In genomic region chr14:50333010-50333409, GRCh38 we compare ENCODE assay signal across 12 cellular contexts. TPM values are rescaled to one million over a fixed set of nuclear protein-coding genes. Genes with fewer than 3 reads are reported as not detected.
A peak's percentile ranks its signal among the peaks of the same experiment; 100 is the strongest.
DNase-seq lines count a peak whose midpoint lies in the region; ATAC-seq, FAIRE-seq and TF ChIP-seq lines count a peak whose summit lies in the region.
"Had no signal": no experiment of that assay in that cellular context is flagged by ENCODE, and none has a peak within 500 bp of the region (broad histone marks: within the 10 kb centered on the region; RNA-seq: fewer than 3 reads in every experiment).

No MANE protein-coding gene starts in this region.

- CTCF ChIA-PET in K562 (lab: Yijun Ruan, JAX; ENCODE audit: low intra/inter-chr PET ratio), result no interaction called here
- CTCF ChIA-PET in Calu3 (lab: Charles Lee), result no interaction called here

- H3K27me3 Mint-ChIP-seq in glutamatergic neuron (ENCODE audit: unreplicated experiment), result peaks cover 14% of the 10 kb centered on the region
- H3K27me3 Mint-ChIP-seq in Calu3 (ENCODE audit: unreplicated experiment), result no peaks in the 10 kb centered on the region
- H3K27me3 Mint-ChIP-seq: activated CD4-positive, alpha-beta T cell treated with anti-CD3 and anti-CD28 coated beads for 36 hours had no signal

- no peak overlapping the region for H3K4me3 Mint-ChIP-seq in glutamatergic neuron (ENCODE audit: unreplicated experiment)
- H3K4me3 Mint-ChIP-seq in Calu3 (ENCODE audit: low read depth, unreplicated experiment), result no peak overlapping the region
- H3K4me3 Mint-ChIP-seq: activated CD4-positive, alpha-beta T cell treated with anti-CD3 and anti-CD28 coated beads for 36 hours had no signal

- intact Hi-C loops in K562 (cut with micrococcal nuclease) (no loop called here), Calu3 (cut with micrococcal nuclease; ENCODE audit: unreplicated experiment) (no loop called here)

- H3K4me1 ChIP-seq in K562 (replicated peaks in 1 of 2; ENCODE audit: control insufficient read depth in 2 of 2, insufficient read depth in 2 of 2, low read length in 2 of 2) (peaks cover 0 to 5% of the 10 kb centered on the region in 2 experiments; a peak in 1 of 5 replicates), smooth muscle cell (ENCODE audit: low read depth) (peaks cover 15% of the 10 kb centered on the region)

- H3K9me3 Mint-ChIP-seq in glutamatergic neuron (ENCODE audit: unreplicated experiment), result peaks cover 17% of the 10 kb centered on the region
- H3K9me3 Mint-ChIP-seq in Calu3 (ENCODE audit: low read depth, unreplicated experiment), result no peaks in the 10 kb centered on the region

- H3F3A ChIP-seq in smooth muscle cell (ENCODE audit: low read depth), result peaks cover 10% of the 10 kb centered on the region

- H3K36me3 Mint-ChIP-seq in glutamatergic neuron (ENCODE audit: unreplicated experiment) (peaks cover 4% of the 10 kb centered on the region), Calu3 (ENCODE audit: insufficient read depth, unreplicated experiment) (no peaks in the 10 kb centered on the region)

- 46% methylated on average over 3 of the region's 3 CpGs for WGBS in K562 (ENCODE audit: insufficient coverage, low coverage, missing lambda C conversion rate)
- 13% methylated on average over 3 of the region's 3 CpGs for whole genome bisulfite sequencing in smooth muscle cell (ENCODE audit: low lambda C conversion rate)

- no peak overlapping the region for H3K4me3 ChIP-seq in K562
- no peak overlapping the region for H3K4me3 ChIP-seq in smooth muscle cell
- H3K4me3 ChIP-seq: SK-N-MC had no signal

- H3K79me2 ChIP-seq in K562 (ENCODE audit: control insufficient read depth, insufficient read depth, low read length) (no peaks in the 10 kb centered on the region), smooth muscle cell (ENCODE audit: low read depth) (no peaks in the 10 kb centered on the region)

- H3K4me1 Mint-ChIP-seq in glutamatergic neuron (ENCODE audit: low read depth, unreplicated experiment) (peaks cover 39% of the 10 kb centered on the region), Calu3 (ENCODE audit: low read depth, unreplicated experiment) (no peaks in the 10 kb centered on the region)

- no peak overlapping the region for H2AFZ ChIP-seq in K562 (ENCODE audit: low read depth, low read length)
- H2AFZ ChIP-seq in smooth muscle cell (ENCODE audit: low read depth), result no peak overlapping the region

- BruUV-seq in K562 (replicated peaks; lab: Mats Ljungman, UMichigan), result no TSS peak
- no TSS peak for BruUV-seq in Calu3 (replicated peaks; lab: Mats Ljungman, UMichigan)

- POLR2A ChIA-PET in K562 (lab: Yijun Ruan, JAX), result no interaction called here

- no peak for TF ChIP-seq RAD21 in K562 (CRISPR knock-in tag; conservative IDR thresholded peaks at IDR 0.05 in 1 of 2, IDR thresholded peaks at IDR 0.05 in 1 of 2)

- no peak overlapping the region for H3K9ac ChIP-seq in K562 (ENCODE audit: insufficient read depth in 1 of 2, low read depth in 2 of 2, low read length in 2 of 2)
- no peak overlapping the region for H3K9ac ChIP-seq in smooth muscle cell (ENCODE audit: low read depth)

- H3K9me1 ChIP-seq in K562 (ENCODE audit: control insufficient read depth, insufficient read depth, low read length), result no peaks in the 10 kb centered on the region

- H3K4me2 ChIP-seq in K562 (ENCODE audit: insufficient read depth, low read length) (no peak overlapping the region), smooth muscle cell (peak overlapping the region; percentile 14)

- TF ChIP-seq EP300 in K562 (IDR thresholded peaks at IDR 0.05; ENCODE audit: low read length), result no peak

- H3K36me3 ChIP-seq in K562 (ENCODE audit: control insufficient read depth, insufficient read depth, low read length), result peaks cover 18% of the 10 kb centered on the region; the same call in 2 of the 3 replicates
- no peaks in the 10 kb centered on the region for H3K36me3 ChIP-seq in smooth muscle cell (ENCODE audit: low read depth)

- FAIRE-seq in K562 (lab: Jason Lieb, UNC), result no peak
- FAIRE-seq: endometrium had no signal

- H4K20me1 ChIP-seq in K562 (replicated peaks; ENCODE audit: control insufficient read depth, insufficient read depth, low read length) (no peaks in the 10 kb centered on the region), smooth muscle cell (ENCODE audit: low read depth) (no peaks in the 10 kb centered on the region)

- no peak for ATAC-seq in K562
- ATAC-seq: activated CD4-positive, alpha-beta T cell treated with anti-CD3 and anti-CD28 coated beads for 36 hours had no signal

- no peaks in the 10 kb centered on the region for H3K9me3 ChIP-seq in K562 (replicated peaks; ENCODE audit: control insufficient read depth, insufficient read depth, low read depth, low read length)
- H3K9me3 ChIP-seq in smooth muscle cell (replicated peaks; ENCODE audit: low read depth), result no peaks in the 10 kb centered on the region

- H3K27me3 ChIP-seq in K562 (ENCODE audit: control insufficient read depth in 2 of 2, insufficient read depth in 2 of 2, low read length in 2 of 2) (no peaks in the 10 kb centered on the region), smooth muscle cell (ENCODE audit: low read depth) (no peaks in the 10 kb centered on the region)

- TF ChIP-seq POLR2A in K562 (conservative IDR thresholded peaks at IDR 0.05), result no peak

- peak overlapping the region; percentile 11 for H3K27ac Mint-ChIP-seq in glutamatergic neuron (ENCODE audit: unreplicated experiment)
- no peak overlapping the region for H3K27ac Mint-ChIP-seq in Calu3 (ENCODE audit: unreplicated experiment)
- H3K27ac Mint-ChIP-seq: activated CD4-positive, alpha-beta T cell treated with anti-CD3 and anti-CD28 coated beads for 36 hours had no signal

- in situ Hi-C loops in K562 (cut with MboI), result loop anchor here (25.0 kb wide), 1 partner anchor 454 kb away; no protein-coding TSS in a partner anchor

- H3K27ac ChIP-seq in K562 (ENCODE audit: extremely low read depth, low read depth, low read length) (no peak overlapping the region), smooth muscle cell (ENCODE audit: low read depth) (peak overlapping the region; percentile 48)

- DNase-seq in HCEC 1CT (peak; percentile 86), K562 (ENCODE audit: extremely low read depth in 1 of 4, low spot score in 3 of 4) (no peak), glutamatergic neuron (no peak), smooth muscle cell (lab: John Stamatoyannopoulos, UW; ENCODE audit: unreplicated experiment) (no peak), Calu3 (no peak), CD1c-positive myeloid dendritic cell (ENCODE audit: extremely low spot score) (no peak), HT-29 (ENCODE audit: low spot score) (no peak)
- DNase-seq: activated CD4-positive, alpha-beta T cell treated with anti-CD3 and anti-CD28 coated beads for 36 hours; activated naive CD4-positive, alpha-beta T cell treated with anti-CD3 and anti-CD28 coated beads, Interleukin-2, amount 50 U/mL, for 16 hours; NCI-H69 had no signal

- TF ChIP-seq CTCF in K562 (IDR thresholded peaks at IDR 0.05 in 2 of 3, conservative IDR thresholded peaks at IDR 0.05 in 1 of 3; ENCODE audit: insufficient read depth in 2 of 3, low read depth in 1 of 3, low read length in 3 of 3) (no peak), glutamatergic neuron (IDR thresholded peaks at IDR 0.05; ENCODE audit: partially characterized antibody, unreplicated experiment) (no peak), smooth muscle cell (IDR thresholded peaks at IDR 0.05; ENCODE audit: borderline replicate concordance, insufficient read depth, poor library complexity, severe bottlenecking) (no peak), Calu3 (IDR thresholded peaks at IDR 0.05; ENCODE audit: unreplicated experiment) (no peak)

RNA-seq across cellular contexts. Expression of gene DMAC2L, which starts 20.9 kb away (rescaled TPM):
- total RNA-seq in K562 (2011; cell fraction: chromatin; rRNA removed; ENCODE audit: low replicate concordance), result 14.3 and 15.6 TPM in 2 replicates
- 9.2 and 9.3 TPM in 2 replicates for total RNA-seq in K562 (2011; cell fraction: nucleolus; rRNA removed)
- total RNA-seq in K562 (2011; cell fraction: nucleoplasm; rRNA removed), result 10.2 and 21.3 TPM in 2 replicates
- 3.2 and 4.0 TPM in 2 replicates for total RNA-seq in K562 (2014; rRNA removed)
- total RNA-seq in K562 (2014; rRNA removed; fragmentation: Illumina TruSeq; extraction: Trizol), result 9.3 and 10.4 TPM in 2 replicates
- total RNA-seq in K562 (2015; rRNA removed; fragmentation: Illumina TruSeq; extraction: Trizol), result 5.4 and 6.1 TPM in 2 replicates
- 9.2 and 9.9 TPM in 2 replicates for total RNA-seq in K562 (2021)
- polyA plus RNA-seq in K562 (2011; rRNA removed), result 14.6 and 15.4 TPM in 2 replicates
- polyA plus RNA-seq in K562 (2011; cell fraction: cytosol; rRNA removed), result 13.6 and 14.3 TPM in 2 replicates
- 10.4 and 11.8 TPM in 2 replicates for polyA plus RNA-seq in K562 (2011; cell fraction: nucleus; rRNA removed)
- polyA plus RNA-seq in K562 (2012), result 9.3 and 11.3 TPM in 2 replicates
- polyA plus RNA-seq in K562 (2014; fragmentation: Illumina TruSeq; extraction: Trizol), result 6.7 and 6.9 TPM in 2 replicates
- 10 to 100 TPM; 37.1 to 37.2 TPM for polyA plus RNA-seq in K562 (2014; fragmentation: Nextera tagmentation; extraction: Ambion mirVana)
- 12.5 and 12.6 TPM in 2 replicates for polyA plus RNA-seq in K562 (2014; rRNA removed)
- polyA minus RNA-seq in K562 (2011; rRNA and poly(A)+ RNA removed), result 9.8 and 13.3 TPM in 2 replicates
- polyA minus RNA-seq in K562 (2011; cell fraction: cytosol; rRNA and poly(A)+ RNA removed), result 3.3 and 7.7 TPM in 2 replicates
- polyA minus RNA-seq in K562 (2011; cell fraction: nucleus; rRNA and poly(A)+ RNA removed), result 7.3 and 8.2 TPM in 2 replicates
- 22.7 TPM for total RNA-seq in glutamatergic neuron (ENCODE audit: unreplicated experiment)
- total RNA-seq in smooth muscle cell, result 1.6 and 14.5 TPM in 2 replicates
- polyA plus RNA-seq in smooth muscle cell, result 5.7 and 8.5 TPM in 2 replicates
- 21.2 and 22.1 TPM in 2 replicates for total RNA-seq in Calu3 (2022)
- 4.1 and 6.1 TPM in 2 replicates for total RNA-seq in HT-29 (2014; rRNA removed; shearing (Covaris generic))

RNA-seq across cellular contexts. Expression of gene L2HGDH, which starts 21.0 kb away (rescaled TPM):
- 11.9 and 17.6 TPM in 2 replicates for total RNA-seq in K562 (2011; cell fraction: chromatin; rRNA removed; ENCODE audit: low replicate concordance)
- 9.2 and 10.3 TPM in 2 replicates for total RNA-seq in K562 (2011; cell fraction: nucleolus; rRNA removed)
- 9.9 and 15.2 TPM in 2 replicates for total RNA-seq in K562 (2011; cell fraction: nucleoplasm; rRNA removed)
- total RNA-seq in K562 (2014; rRNA removed) (14.4 and 16.1 TPM in 2 replicates), K562 (2014; rRNA removed; fragmentation: Illumina TruSeq; extraction: Trizol) (10.5 TPM in 2 replicates), K562 (2015; rRNA removed; fragmentation: Illumina TruSeq; extraction: Trizol) (8.8 and 9.3 TPM in 2 replicates), K562 (2021) (10.3 and 12.7 TPM in 2 replicates), glutamatergic neuron (ENCODE audit: unreplicated experiment) (6.7 TPM), smooth muscle cell (3.5 and 4.2 TPM in 2 replicates), Calu3 (2022) (13.9 and 15.8 TPM in 2 replicates)
- polyA plus RNA-seq in K562 (2011; rRNA removed) (9.4 and 11.1 TPM in 2 replicates), K562 (2014; fragmentation: Illumina TruSeq; extraction: Trizol) (10.1 TPM in 2 replicates), K562 (2014; fragmentation: Nextera tagmentation; extraction: Ambion mirVana) (1 to 10 TPM; 1.7 to 2.1 TPM), K562 (2014; rRNA removed) (11.8 and 12.0 TPM in 2 replicates), smooth muscle cell (3.0 and 4.6 TPM in 2 replicates)
- 6.2 and 9.2 TPM in 2 replicates for polyA plus RNA-seq in K562 (2011; cell fraction: cytosol; rRNA removed)
- polyA plus RNA-seq in K562 (2011; cell fraction: nucleus; rRNA removed), result 5.5 and 7.9 TPM in 2 replicates
- 6.1 and 10.2 TPM in 2 replicates for polyA plus RNA-seq in K562 (2012)
- 10.3 and 12.6 TPM in 2 replicates for polyA minus RNA-seq in K562 (2011; rRNA and poly(A)+ RNA removed)
- 7.9 and 11.0 TPM in 2 replicates for polyA minus RNA-seq in K562 (2011; cell fraction: cytosol; rRNA and poly(A)+ RNA removed)
- polyA minus RNA-seq in K562 (2011; cell fraction: nucleus; rRNA and poly(A)+ RNA removed), result 5.4 and 13.8 TPM in 2 replicates
- total RNA-seq in HT-29 (2014; rRNA removed; shearing (Covaris generic)), result 13.2 and 17.1 TPM in 2 replicates
